10 cellular contexts compared by ENCODE assay signal in genomic region chr1:226310123-226310540, GRCh38. TPM values are rescaled to one million over a fixed set of nuclear protein-coding genes. Genes with fewer than 3 reads are reported as not detected.
A peak's percentile ranks its signal among the peaks of the same experiment; 100 is the strongest.
DNase-seq lines count a peak whose midpoint lies in the region; ATAC-seq lines count a peak whose summit lies in the region.
"Had no signal": no experiment of that assay in that cellular context is flagged by ENCODE, and none has a peak within 500 bp of the region (broad histone marks: within the 10 kb centered on the region; RNA-seq: fewer than 3 reads in every experiment).

No MANE protein-coding gene starts in this region.

- H3K4me3 ChIP-seq in iPS-15b (ENCODE audit: low read depth, low read length) (peak overlapping the region; percentile 93), subcutaneous abdominal adipose tissue (ENCODE audit: low read depth in 1 of 5, low read length in 5 of 5) (peak overlapping the region in 4 of 5 donors; percentile 67 to 97 (median 90))

- CTCF ChIA-PET in activated naive CD4-positive, alpha-beta T cell treated with anti-CD3 and anti-CD28 coated beads for 36 hours (lab: Charles Lee): interaction anchor here (1.9 to 3.0 kb wide), 3 partner anchors 15 to 184 kb away, joined by 5 to 10 read pairs (median 10); no protein-coding TSS in a partner anchor

- H3K4me1 ChIP-seq in iPS-15b (ENCODE audit: control insufficient read depth, insufficient read depth, low read length) (no peaks in the 10 kb centered on the region), subcutaneous abdominal adipose tissue (ENCODE audit: control insufficient read depth in 5 of 5, insufficient read depth in 5 of 5, low read length in 5 of 5) (peaks cover 0 to 20% (median 17%) of the 10 kb centered on the region in 5 donors)

- no peaks in the 10 kb centered on the region for H3K9me3 Mint-ChIP-seq in activated naive CD4-positive, alpha-beta T cell treated with anti-CD3 and anti-CD28 coated beads for 36 hours

- ATAC-seq in GM19395 (IDR thresholded peaks at IDR 0.05; ENCODE audit: unreplicated experiment) (no peak), HG03108 (IDR thresholded peaks at IDR 0.05; ENCODE audit: unreplicated experiment) (no peak)

- no peak for DNase-seq in activated naive CD4-positive, alpha-beta T cell treated with anti-CD3 and anti-CD28 coated beads for 36 hours
- DNase-seq in activated naive CD4-positive, alpha-beta T cell treated with Interleukin-2 at 50 U/mL for 16 hours: no peak
- DNase-seq in SW480 (ENCODE audit: low spot score): peak; percentile 16
- no peak for DNase-seq in effector CD4-positive, alpha-beta T cell
- DNase-seq: brain microvascular endothelial cell, NCI-H446 had no signal

- intact Hi-C loops in activated naive CD4-positive, alpha-beta T cell treated with anti-CD3 and anti-CD28 coated beads for 36 hours (cut with micrococcal nuclease): no loop called here

- peaks cover 21% of the 10 kb centered on the region for H3K27me3 ChIP-seq in iPS-15b (ENCODE audit: control insufficient read depth, insufficient read depth, low read length)
- H3K27me3 ChIP-seq in subcutaneous abdominal adipose tissue (ENCODE audit: control insufficient read depth in 5 of 5, insufficient read depth in 4 of 5, low read length in 5 of 5): no peaks in the 10 kb centered on the region
- H3K27me3 ChIP-seq: brain microvascular endothelial cell had no signal

- H3K27ac ChIP-seq in subcutaneous abdominal adipose tissue (ENCODE audit: low read depth, low read length): no peak overlapping the region
- H3K27ac ChIP-seq: brain microvascular endothelial cell had no signal

- H3K9ac ChIP-seq in iPS-15b (ENCODE audit: low read depth, low read length) (no peak overlapping the region), subcutaneous abdominal adipose tissue (ENCODE audit: low read length in 5 of 5) (peak overlapping the region in 3 of 5 donors; percentile 7 to 67 (median 65))

- H3K4me3 Mint-ChIP-seq in activated naive CD4-positive, alpha-beta T cell treated with anti-CD3 and anti-CD28 coated beads for 36 hours: peak overlapping the region; percentile 71

- peaks cover 16% of the 10 kb centered on the region for H3K27me3 Mint-ChIP-seq in activated naive CD4-positive, alpha-beta T cell treated with anti-CD3 and anti-CD28 coated beads for 36 hours (ENCODE audit: low read depth)

- H3K36me3 ChIP-seq in iPS-15b (ENCODE audit: control insufficient read depth, insufficient read depth, low read length): no peaks in the 10 kb centered on the region
- H3K36me3 ChIP-seq in subcutaneous abdominal adipose tissue (ENCODE audit: control insufficient read depth in 5 of 5, insufficient read depth in 5 of 5, low read length in 5 of 5): no peaks in the 10 kb centered on the region
- H3K36me3 ChIP-seq: brain microvascular endothelial cell had no signal

- no peaks in the 10 kb centered on the region for H3K36me3 Mint-ChIP-seq in activated naive CD4-positive, alpha-beta T cell treated with anti-CD3 and anti-CD28 coated beads for 36 hours (ENCODE audit: low read depth)

- H3K9me3 ChIP-seq in iPS-15b (ENCODE audit: control insufficient read depth, insufficient read depth, low read length) (no peaks in the 10 kb centered on the region), subcutaneous abdominal adipose tissue (ENCODE audit: control insufficient read depth in 5 of 5, low read length in 5 of 5) (no peaks in the 10 kb centered on the region)

- H3K4me1 Mint-ChIP-seq in activated naive CD4-positive, alpha-beta T cell treated with anti-CD3 and anti-CD28 coated beads for 36 hours (ENCODE audit: low read depth): peaks cover 12% of the 10 kb centered on the region

- H3K27ac Mint-ChIP-seq in activated naive CD4-positive, alpha-beta T cell treated with anti-CD3 and anti-CD28 coated beads for 36 hours: no peak overlapping the region

RNA-seq across cellular contexts. Expression of gene LIN9, which starts 1.2 kb away (rescaled TPM):
- 1 to 10 TPM; 7.7 to 9.5 TPM for total RNA-seq in activated naive CD4-positive, alpha-beta T cell treated with anti-CD3 and anti-CD28 coated beads for 36 hours
